Comparison of ENCODE assay signal across 11 cellular contexts in genomic region chr10:95333997-95334792, GRCh38. TPM values are rescaled to one million over a fixed set of nuclear protein-coding genes. Genes with fewer than 3 reads are reported as not detected.
DNase-seq lines count a peak whose midpoint lies in the region; ATAC-seq, FAIRE-seq and TF ChIP-seq lines count a peak whose summit lies in the region.
"Had no signal": no experiment of that assay in that cellular context is flagged by ENCODE, and none has a peak within 500 bp of the region (broad histone marks: within the 10 kb centered on the region; RNA-seq: fewer than 3 reads in every experiment).

No MANE protein-coding gene starts in this region.

- no peaks in the 10 kb centered on the region; the same call in 2 of the 3 replicates for H3K36me3 ChIP-seq in K562 (ENCODE audit: control insufficient read depth, insufficient read depth, low read length)

- BruUV-seq in K562 (replicated peaks; lab: Mats Ljungman, UMichigan) = no TSS peak

- no peaks in the 10 kb centered on the region for H3K9me3 ChIP-seq in K562 (replicated peaks; ENCODE audit: control insufficient read depth, insufficient read depth, low read depth, low read length)

- H3K4me1 Mint-ChIP-seq in activated CD8-positive, alpha-beta memory T cell treated with anti-CD3 and anti-CD28 coated beads, Interleukin-2, amount 10 ng/mL, durations not matched to agents 7 days and 5 days = peaks cover 5% of the 10 kb centered on the region

- no peak for TF ChIP-seq RAD21 in K562 (CRISPR knock-in tag; conservative IDR thresholded peaks at IDR 0.05 in 1 of 2, IDR thresholded peaks at IDR 0.05 in 1 of 2)

- H3K79me2 ChIP-seq in K562 (ENCODE audit: control insufficient read depth, insufficient read depth, low read length) = no peaks in the 10 kb centered on the region

- H3K4me2 ChIP-seq in K562 (ENCODE audit: insufficient read depth, low read length) = no peak overlapping the region

- DNase-seq in GM04504 (ENCODE audit: low read depth) (peak; percentile 58), K562 (ENCODE audit: extremely low read depth in 1 of 4, low spot score in 3 of 4) (peak in 2 of 4 experiments; percentile 35 to 44), left ventricle myocardium superior (peak; percentile 79), SK-N-DZ (ENCODE audit: low spot score) (no peak), NOMO-1 treated with dmso at 0.1 percent for 144 hours (lab: John Stamatoyannopoulos, UW; ENCODE audit: unreplicated experiment) (no peak)
- DNase-seq in activated CD8-positive, alpha-beta memory T cell treated with anti-CD3 and anti-CD28 coated beads, Interleukin-2, amount 10 ng/mL, durations not matched to agents 7 days and 5 days = no peak
- no peak for DNase-seq in activated CD4-positive, alpha-beta T cell treated with anti-CD3 and anti-CD28 coated beads, Interleukin-2, amount 50 U/mL, for 1 hour
- DNase-seq: KG1, nephron progenitor cell had no signal

- H3K36me3 Mint-ChIP-seq in activated CD8-positive, alpha-beta memory T cell treated with anti-CD3 and anti-CD28 coated beads, Interleukin-2, amount 10 ng/mL, durations not matched to agents 7 days and 5 days = no peaks in the 10 kb centered on the region

- WGBS in K562 (ENCODE audit: insufficient coverage, low coverage, missing lambda C conversion rate) = 35% methylated on average over 11 of the region's 12 CpGs

- no peak overlapping the region for H3K4me3 ChIP-seq in K562
- H3K4me3 ChIP-seq in skin epidermis = no peak overlapping the region

- no peak overlapping the region for H3K9ac ChIP-seq in K562 (ENCODE audit: insufficient read depth in 1 of 2, low read depth in 2 of 2, low read length in 2 of 2)

- H3K9me1 ChIP-seq in K562 (ENCODE audit: control insufficient read depth, insufficient read depth, low read length) = no peaks in the 10 kb centered on the region

- H3K4me3 Mint-ChIP-seq in activated CD8-positive, alpha-beta memory T cell treated with anti-CD3 and anti-CD28 coated beads, Interleukin-2, amount 10 ng/mL, durations not matched to agents 7 days and 5 days = no peak overlapping the region
- H3K4me3 Mint-ChIP-seq: nephron progenitor cell; stimulated activated naive CD8-positive, alpha-beta T cell treated with anti-CD3 and anti-CD28 coated beads, Interleukin-15, Interleukin-2, amounts not matched to agents 100 ng/mL and 50 ng/mL, for 24 hours had no signal

- H2AFZ ChIP-seq in K562 (ENCODE audit: low read depth, low read length) = 0 out of 2 replicates have a peak overlapping the region, but pooled peaks have one; percentile 9

- POLR2A ChIA-PET in K562 (lab: Yijun Ruan, JAX) = interaction anchor here (1.1 kb wide), 1 partner anchor 15 kb away, joined by 3 read pairs; no protein-coding TSS in a partner anchor

- H3K4me1 ChIP-seq in K562 (replicated peaks in 1 of 2; ENCODE audit: control insufficient read depth in 2 of 2, insufficient read depth in 2 of 2, low read length in 2 of 2) = peaks cover 5 to 9% of the 10 kb centered on the region in 2 experiments; a peak in 4 of 5 replicates

- TF ChIP-seq POLR2A in K562 (conservative IDR thresholded peaks at IDR 0.05) = no peak

- TF ChIP-seq CTCF in K562 (IDR thresholded peaks at IDR 0.05 in 2 of 3, conservative IDR thresholded peaks at IDR 0.05 in 1 of 3; ENCODE audit: insufficient read depth in 2 of 3, low read depth in 1 of 3, low read length in 3 of 3) = no peak

- H3K27me3 Mint-ChIP-seq in activated CD8-positive, alpha-beta memory T cell treated with anti-CD3 and anti-CD28 coated beads, Interleukin-2, amount 10 ng/mL, durations not matched to agents 7 days and 5 days = peaks cover 5% of the 10 kb centered on the region
- H3K27me3 Mint-ChIP-seq: stimulated activated naive CD8-positive, alpha-beta T cell treated with anti-CD3 and anti-CD28 coated beads, Interleukin-15, Interleukin-2, amounts not matched to agents 100 ng/mL and 50 ng/mL, for 24 hours had no signal

- no peak overlapping the region for H3K27ac ChIP-seq in K562 (ENCODE audit: extremely low read depth, low read depth, low read length)
- peak overlapping the region in 16 of 21 experiments; percentile 10 to 84 (median 74) for H3K27ac ChIP-seq in skin epidermis

- no peaks in the 10 kb centered on the region for H3K9me3 Mint-ChIP-seq in activated CD8-positive, alpha-beta memory T cell treated with anti-CD3 and anti-CD28 coated beads, Interleukin-2, amount 10 ng/mL, durations not matched to agents 7 days and 5 days (ENCODE audit: low read depth)
- H3K9me3 Mint-ChIP-seq: nephron progenitor cell; stimulated activated naive CD8-positive, alpha-beta T cell treated with anti-CD3 and anti-CD28 coated beads, Interleukin-15, Interleukin-2, amounts not matched to agents 100 ng/mL and 50 ng/mL, for 24 hours had no signal

- in situ Hi-C loops in K562 (cut with MboI) = no loop called here

- CTCF ChIA-PET in K562 (lab: Yijun Ruan, JAX; ENCODE audit: low intra/inter-chr PET ratio) = no interaction called here
- CTCF ChIA-PET in activated CD8-positive, alpha-beta memory T cell treated with anti-CD3 and anti-CD28 coated beads, Interleukin-2, amount 10 ng/mL, durations not matched to agents 7 days and 5 days (lab: Charles Lee) = interaction anchor here (0.7 to 1.3 kb wide), 2 partner anchors 11 to 1366 kb away, joined by 3 read pairs; no protein-coding TSS in a partner anchor

- H4K20me1 ChIP-seq in K562 (replicated peaks; ENCODE audit: control insufficient read depth, insufficient read depth, low read length) = no peaks in the 10 kb centered on the region

- ATAC-seq in K562 (no peak), left ventricle myocardium superior (peak; percentile 78)
- ATAC-seq in activated CD8-positive, alpha-beta memory T cell treated with anti-CD3 and anti-CD28 coated beads, Interleukin-2, amount 10 ng/mL, durations not matched to agents 7 days and 5 days = no peak

- H3K27me3 ChIP-seq in K562 (ENCODE audit: control insufficient read depth in 2 of 2, insufficient read depth in 2 of 2, low read length in 2 of 2) = no peaks in the 10 kb centered on the region; a peak in 1 of 5 replicates

- FAIRE-seq in K562 (lab: Jason Lieb, UNC) = no peak

- TF ChIP-seq EP300 in K562 (IDR thresholded peaks at IDR 0.05; ENCODE audit: low read length) = no peak

- intact Hi-C loops in K562 (cut with micrococcal nuclease) (no loop called here), left ventricle myocardium superior (cut with micrococcal nuclease) (no loop called here)

- H3K27ac Mint-ChIP-seq in activated CD8-positive, alpha-beta memory T cell treated with anti-CD3 and anti-CD28 coated beads, Interleukin-2, amount 10 ng/mL, durations not matched to agents 7 days and 5 days = no peak overlapping the region
- H3K27ac Mint-ChIP-seq: stimulated activated naive CD8-positive, alpha-beta T cell treated with anti-CD3 and anti-CD28 coated beads, Interleukin-15, Interleukin-2, amounts not matched to agents 100 ng/mL and 50 ng/mL, for 24 hours had no signal

TF ChIP-seq in K562, 482 proteins besides CTCF, POLR2A, EP300 and RAD21 (continues in another document):
- TF ChIP-seq ETS1 (conservative IDR thresholded peaks at IDR 0.05; ENCODE audit: control insufficient read depth, low read depth, low read length) (no peak), MLX (CRISPR knock-in tag; conservative IDR thresholded peaks at IDR 0.05) (no peak), HDAC3 (IDR thresholded peaks at IDR 0.05; ENCODE audit: borderline replicate concordance, partially characterized antibody) (no peak), LEF1 (IDR thresholded peaks at IDR 0.05) (no peak), BDP1 (IDR thresholded peaks at IDR 0.05; ENCODE audit: insufficient read depth, insufficient read length) (no peak), HOXB6 (CRISPR knock-in tag; IDR thresholded peaks at IDR 0.05; ENCODE audit: borderline replicate concordance) (no peak)

RNA-seq across cellular contexts. Expression of gene PDLIM1, which starts 43.4 kb away (rescaled TPM):
- total RNA-seq in K562 (2011; cell fraction: chromatin; rRNA removed; ENCODE audit: low replicate concordance) = 33.7 and 36.9 TPM in 2 replicates
- total RNA-seq in K562 (2011; cell fraction: nucleolus; rRNA removed) = 27.2 and 28.5 TPM in 2 replicates
- 37.0 and 40.4 TPM in 2 replicates for total RNA-seq in K562 (2011; cell fraction: nucleoplasm; rRNA removed)
- 19.8 and 23.9 TPM in 2 replicates for total RNA-seq in K562 (2014; rRNA removed)
- 39.1 and 41.6 TPM in 2 replicates for total RNA-seq in K562 (2014; rRNA removed; fragmentation: Illumina TruSeq; extraction: Trizol)
- 29.6 and 32.7 TPM in 2 replicates for total RNA-seq in K562 (2015; rRNA removed; fragmentation: Illumina TruSeq; extraction: Trizol)
- total RNA-seq in K562 (2021) = 110 and 116 TPM in 2 replicates
- polyA plus RNA-seq in K562 (2011; rRNA removed) = 47.3 and 71.2 TPM in 2 replicates
- 79.5 and 97.2 TPM in 2 replicates for polyA plus RNA-seq in K562 (2011; cell fraction: cytosol; rRNA removed)
- polyA plus RNA-seq in K562 (2011; cell fraction: nucleus; rRNA removed) = 42.8 and 45.8 TPM in 2 replicates
- 144 and 169 TPM in 2 replicates for polyA plus RNA-seq in K562 (2012)
- polyA plus RNA-seq in K562 (2014; fragmentation: Illumina TruSeq; extraction: Trizol) = 128 and 164 TPM in 2 replicates
- polyA plus RNA-seq in K562 (2014; fragmentation: Nextera tagmentation; extraction: Ambion mirVana) = 10 to 100 TPM; 25.6 to 32.9 TPM
- 56.5 and 59.1 TPM in 2 replicates for polyA plus RNA-seq in K562 (2014; rRNA removed)
- 68.9 and 82.4 TPM in 2 replicates for polyA minus RNA-seq in K562 (2011; rRNA and poly(A)+ RNA removed)
- 67.6 and 71.5 TPM in 2 replicates for polyA minus RNA-seq in K562 (2011; cell fraction: cytosol; rRNA and poly(A)+ RNA removed)
- 14.0 and 21.2 TPM in 2 replicates for polyA minus RNA-seq in K562 (2011; cell fraction: nucleus; rRNA and poly(A)+ RNA removed)
- 231 TPM for total RNA-seq in left ventricle myocardium superior
- total RNA-seq in activated CD8-positive, alpha-beta memory T cell treated with anti-CD3 and anti-CD28 coated beads, Interleukin-2, amount 10 ng/mL, durations not matched to agents 7 days and 5 days = 10 to 100 TPM in 1 of 2 experiments, 1 to 10 TPM in 1; 4.8 to 22.7 TPM
- polyA plus RNA-seq in SK-N-DZ (2014; cell fraction: cytosol; rRNA removed) = 1.4 and 1.8 TPM in 2 replicates
- polyA plus RNA-seq in SK-N-DZ (2014; cell fraction: nucleus; rRNA removed) = 0.59 TPM in 1 of 2 replicates, not detected in the other

Comparison
In these comparisons a context has a peak if more than half of its experiments do, and no peak if none do; other contexts are left out.
1. DNase-seq: peak in GM04504 (single experiment) and left ventricle myocardium superior (single experiment); none in activated CD8-positive, alpha-beta memory T cell treated with anti-CD3 and anti-CD28 coated beads, Interleukin-2, amount 10 ng/mL, durations not matched to agents 7 days and 5 days (single experiment), activated CD4-positive, alpha-beta T cell treated with anti-CD3 and anti-CD28 coated beads, Interleukin-2, amount 50 U/mL, for 1 hour (single experiment), SK-N-DZ (single experiment) and NOMO-1 treated with dmso at 0.1 percent for 144 hours (single experiment).